Comparison of ENCODE assay signal across 12 cellular contexts in genomic region chr5:137613554-137614265, GRCh38.
DNase-seq lines count a peak whose midpoint lies in the region; ATAC-seq and TF ChIP-seq lines count a peak whose summit lies in the region.
"Had no signal": no experiment of that assay in that cellular context is flagged by ENCODE, and none has a peak within 500 bp of the region (broad histone marks: within the 10 kb centered on the region; RNA-seq: fewer than 3 reads in every experiment).

No MANE protein-coding gene starts in this region.

- H3K9me3 Mint-ChIP-seq in activated T-helper 17 cell treated with anti-CD3 and anti-CD28 coated beads, Interleukin-2, amount 50 U/mL, for 72 hours, result no peaks in the 10 kb centered on the region
- no peaks in the 10 kb centered on the region for H3K9me3 Mint-ChIP-seq in CD8-positive, alpha-beta memory T cell

- peaks cover 8% of the 10 kb centered on the region for H3K27me3 ChIP-seq in gastroesophageal sphincter
- H3K27me3 ChIP-seq in CD8-positive, alpha-beta memory T cell (ENCODE audit: insufficient read depth, low read length, poor library complexity, severe bottlenecking), result no peaks in the 10 kb centered on the region
- H3K27me3 ChIP-seq: right atrium auricular region had no signal

- ATAC-seq in HG03432 (IDR thresholded peaks at IDR 0.05; ENCODE audit: unreplicated experiment) (peak; percentile 41), gastroesophageal sphincter (no peak)
- peak; percentile 76 for ATAC-seq in activated T-helper 17 cell treated with anti-CD3 and anti-CD28 coated beads, Interleukin-2, amount 50 U/mL, for 72 hours (replicated peaks)

- no peak for TF ChIP-seq CTCF in gastroesophageal sphincter (IDR thresholded peaks at IDR 0.05)

- no peak for TF ChIP-seq POLR2A in gastroesophageal sphincter (IDR thresholded peaks at IDR 0.05)

- no peak overlapping the region for H3K27ac ChIP-seq in gastroesophageal sphincter
- H3K27ac ChIP-seq in CD8-positive, alpha-beta memory T cell (ENCODE audit: low read depth, low read length), result no peak overlapping the region
- H3K27ac ChIP-seq: 22Rv1, right atrium auricular region, tibial artery had no signal

- 62 to 82% methylated on average over 1 to 2 of the region's 7 CpGs for WGBS in gastroesophageal sphincter (ENCODE audit: low coverage in 1 of 2), 2 donors

- H3K9me3 ChIP-seq in gastroesophageal sphincter, result no peaks in the 10 kb centered on the region
- H3K9me3 ChIP-seq in CD8-positive, alpha-beta memory T cell (ENCODE audit: low read length), result no peaks in the 10 kb centered on the region
- H3K9me3 ChIP-seq: right atrium auricular region, tibial artery had no signal

- TF ChIP-seq EP300 in gastroesophageal sphincter (IDR thresholded peaks at IDR 0.05), result no peak

- no peak overlapping the region for H3K4me3 Mint-ChIP-seq in activated T-helper 17 cell treated with anti-CD3 and anti-CD28 coated beads, Interleukin-2, amount 50 U/mL, for 72 hours
- no peak overlapping the region for H3K4me3 Mint-ChIP-seq in CD8-positive, alpha-beta memory T cell

- no peaks in the 10 kb centered on the region for H3K36me3 Mint-ChIP-seq in activated T-helper 17 cell treated with anti-CD3 and anti-CD28 coated beads, Interleukin-2, amount 50 U/mL, for 72 hours (ENCODE audit: low read depth)
- H3K36me3 Mint-ChIP-seq in CD8-positive, alpha-beta memory T cell, result peaks cover 0 to 2% (median 0%) of the 10 kb centered on the region in 3 donors

- no peaks in the 10 kb centered on the region for H3K4me1 Mint-ChIP-seq in activated T-helper 17 cell treated with anti-CD3 and anti-CD28 coated beads, Interleukin-2, amount 50 U/mL, for 72 hours
- H3K4me1 Mint-ChIP-seq in CD8-positive, alpha-beta memory T cell, result no peaks in the 10 kb centered on the region

- no peak overlapping the region for H3K4me3 ChIP-seq in gastroesophageal sphincter
- no peak overlapping the region for H3K4me3 ChIP-seq in CD8-positive, alpha-beta memory T cell (ENCODE audit: low read length)
- H3K4me3 ChIP-seq: right atrium auricular region, tibial artery had no signal

- no peaks in the 10 kb centered on the region for H3K36me3 ChIP-seq in gastroesophageal sphincter
- H3K36me3 ChIP-seq in CD8-positive, alpha-beta memory T cell (ENCODE audit: insufficient read depth, low read length), result no peaks in the 10 kb centered on the region
- H3K36me3 ChIP-seq: right atrium auricular region, tibial artery had no signal

- CTCF ChIA-PET in CD8-positive, alpha-beta memory T cell (lab: Charles Lee), result no interaction called here

- POLR2A ChIA-PET in CD8-positive, alpha-beta memory T cell (lab: Charles Lee), result no interaction called here

- peak; percentile 14 for DNase-seq in DMS53 (lab: John Stamatoyannopoulos, UW)
- no peak for DNase-seq in DMS53 treated with DMSO at 0.1 percent for 48 hours (lab: John Stamatoyannopoulos, UW; ENCODE audit: unreplicated experiment)
- DNase-seq in pons (ENCODE audit: low spot score), result peak; percentile 68
- no peak for DNase-seq in CD8-positive, alpha-beta memory T cell
- no peak for DNase-seq in retina
- DNase-seq: erythroblast, tibial artery had no signal

- peaks cover 5% of the 10 kb centered on the region for H3K27me3 Mint-ChIP-seq in activated T-helper 17 cell treated with anti-CD3 and anti-CD28 coated beads, Interleukin-2, amount 50 U/mL, for 72 hours
- H3K27me3 Mint-ChIP-seq in CD8-positive, alpha-beta memory T cell, result peaks cover 5 to 10% of the 10 kb centered on the region in 2 donors

- H3K4me1 ChIP-seq in gastroesophageal sphincter, result no peaks in the 10 kb centered on the region
- H3K4me1 ChIP-seq in CD8-positive, alpha-beta memory T cell (ENCODE audit: insufficient read depth, low read length), result no peaks in the 10 kb centered on the region
- H3K4me1 ChIP-seq: right atrium auricular region had no signal

- no peak overlapping the region for H3K27ac Mint-ChIP-seq in activated T-helper 17 cell treated with anti-CD3 and anti-CD28 coated beads, Interleukin-2, amount 50 U/mL, for 72 hours
- H3K27ac Mint-ChIP-seq in CD8-positive, alpha-beta memory T cell, result no peak overlapping the region

Comparison
In these comparisons a context has a peak if more than half of its experiments do, and no peak if none do; other contexts are left out.
1. DNase-seq: peak in DMS53 (single experiment) and pons (single experiment); none in DMS53 treated with DMSO at 0.1 percent for 48 hours (single experiment), CD8-positive, alpha-beta memory T cell (0 of 5) and retina (single experiment).